In the genomic region with DNA sequence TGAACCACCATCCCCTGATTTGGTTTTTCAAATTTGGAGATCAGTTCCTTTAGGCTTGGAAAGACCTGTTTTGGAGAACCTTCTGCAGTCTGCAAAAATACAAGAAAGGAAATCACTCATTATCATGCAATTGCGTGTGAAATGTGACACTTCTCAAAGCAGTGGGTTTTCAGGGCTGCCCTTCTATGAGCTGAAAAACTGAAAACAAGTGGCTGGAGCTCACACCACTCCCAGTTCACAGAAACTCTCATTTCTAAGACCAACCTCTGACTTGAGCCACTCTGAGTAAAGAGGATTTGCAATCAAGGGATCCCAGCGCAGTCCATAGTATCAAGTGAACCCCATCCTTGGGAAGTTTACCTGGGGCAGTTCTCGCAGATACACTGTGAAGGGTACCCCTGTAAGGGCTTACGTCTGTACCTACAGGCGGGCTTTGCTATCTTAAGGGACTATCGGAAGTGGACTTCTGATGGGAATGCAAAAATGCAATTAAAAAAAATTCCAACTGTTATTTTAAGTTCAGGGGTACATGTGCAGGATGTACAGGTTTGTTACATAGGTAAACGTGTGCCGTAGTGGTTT, we compare ENCODE assay signal across 19 cellular contexts. TPM values are rescaled to one million over a fixed set of nuclear protein-coding genes. Genes with fewer than 3 reads are reported as not detected.
"Had no signal": no experiment of that assay in that cellular context is flagged by ENCODE, and none has a peak within 500 bp of the region (broad histone marks: within the 10 kb centered on the region; RNA-seq: fewer than 3 reads in every experiment).

No MANE protein-coding gene starts in this region.

- H3K27ac Mint-ChIP-seq: activated naive CD4-positive, alpha-beta T cell treated with anti-CD3 and anti-CD28 coated beads for 36 hours had no signal

- H3K36me3 ChIP-seq: heart right ventricle, stomach had no signal

- FAIRE-seq: colon, frontal cortex, urothelium cell line had no signal

- DNase-seq: activated CD4-positive, alpha-beta T cell treated with anti-CD3 and anti-CD28 coated beads for 48 hours; activated CD8-positive, alpha-beta memory T cell treated with anti-CD3 and anti-CD28 coated beads for 24 hours; activated naive CD4-positive, alpha-beta T cell treated with anti-CD3 and anti-CD28 coated beads for 36 hours; effector CD4-positive, alpha-beta T cell; heart right ventricle; kidney glomerular epithelial cell; mesendoderm; stimulated activated CD4-positive, alpha-beta T cell treated with anti-CD3 and anti-CD28 coated beads, Interleukin-4, amount 100 ng/mL, for 4 hours; stomach had no signal

- H3K4me3 Mint-ChIP-seq: activated naive CD4-positive, alpha-beta T cell treated with anti-CD3 and anti-CD28 coated beads for 36 hours; neural crest cell had no signal

- H3K9me3 Mint-ChIP-seq: activated naive CD4-positive, alpha-beta T cell treated with anti-CD3 and anti-CD28 coated beads for 36 hours; neural crest cell had no signal

- H3K4me1 ChIP-seq: heart right ventricle, stomach had no signal

- H3K4me3 ChIP-seq: heart right ventricle, skin epidermis, stomach had no signal

- H3K27ac ChIP-seq: heart right ventricle, skin epidermis, stomach had no signal

- H3K9me3 ChIP-seq: heart right ventricle, stomach had no signal

- ATAC-seq: heart right ventricle had no signal

RNA-seq across cellular contexts. Expression of a gene that starts 12.8 kb away (rescaled TPM):
- total RNA-seq: activated naive CD4-positive, alpha-beta T cell treated with anti-CD3 and anti-CD28 coated beads for 36 hours; cardiac septum; fibroblast of lung; frontal cortex; neural crest cell had no signal
- polyA plus RNA-seq: fibroblast of lung had no signal

RNA-seq across cellular contexts. Expression of a gene that starts 22.4 kb away (rescaled TPM):
- total RNA-seq: activated naive CD4-positive, alpha-beta T cell treated with anti-CD3 and anti-CD28 coated beads for 36 hours; cardiac septum; fibroblast of lung; frontal cortex; heart right ventricle; liver; neural crest cell; stomach had no signal
- polyA plus RNA-seq: adipose tissue, fibroblast of lung, heart right ventricle, stomach, thymus had no signal
